Comparison of ENCODE assay signal across 8 cellular contexts in genomic region chr1:46302091-46303037, GRCh38. TPM values are rescaled to one million over a fixed set of nuclear protein-coding genes. Genes with fewer than 3 reads are reported as not detected.
A peak's percentile ranks its signal among the peaks of the same experiment; 100 is the strongest.
DNase-seq lines count a peak whose midpoint lies in the region; ATAC-seq, FAIRE-seq and TF ChIP-seq lines count a peak whose summit lies in the region.

No MANE protein-coding gene starts in this region.

- peak overlapping the region; percentile 98 for H3K18ac ChIP-seq in neuronal stem cell (ENCODE audit: low read length)

- H2BK12ac ChIP-seq in neuronal stem cell (ENCODE audit: low read length) = peak overlapping the region; percentile 16

- ATAC-seq in HG03025 (IDR thresholded peaks at IDR 0.05; ENCODE audit: low FRiP score, unreplicated experiment) = peak; percentile 10

- intact Hi-C loops in tibial artery (cut with DNase I; ENCODE audit: low total_unique reads) = loop anchor here (5.0 kb wide), 1 partner anchor 55 kb away; the partner anchor contains the start of gene RAD54L

- no peak overlapping the region for H4K8ac ChIP-seq in neuronal stem cell (ENCODE audit: low read depth, low read length)

- DNase-seq in SHP77 (lab: John Stamatoyannopoulos, UW) = peak; percentile 13 to 43
- no peak for DNase-seq in SHP77 treated with DMSO at 0.1 percent for 48 hours (lab: John Stamatoyannopoulos, UW)
- peak; percentile 21 for DNase-seq in activated gamma-delta T cell treated with anti-CD3 and anti-CD28 coated beads, Interleukin-2, amount 50 U/mL, for 16 hours (ENCODE audit: low read depth)
- DNase-seq in frontal cortex (ENCODE audit: low spot score in 2 of 2) = peak; percentile 51 to 64
- peak; percentile 63 for DNase-seq in neuronal stem cell (ENCODE audit: low spot score)
- peak; percentile 28 to 79 for DNase-seq in tibial artery

- H3K4me2 ChIP-seq in neuronal stem cell (ENCODE audit: insufficient read depth, low read length, poor library complexity, severe bottlenecking) = peak overlapping the region; percentile 98

- H4K91ac ChIP-seq in neuronal stem cell (ENCODE audit: low read depth, low read length, poor library complexity) = peak overlapping the region; percentile 3

- H3K79me1 ChIP-seq in neuronal stem cell (ENCODE audit: low read depth, low read length) = peaks cover 6% of the 10 kb centered on the region

- peak overlapping the region; percentile 73 for H3K14ac ChIP-seq in neuronal stem cell (ENCODE audit: low read length)

- H3K9me3 ChIP-seq in neuronal stem cell (replicated peaks in 1 of 2; ENCODE audit: control insufficient read depth in 2 of 2, insufficient read depth in 1 of 2, low read depth in 1 of 2, low read length in 2 of 2) (no peaks in the 10 kb centered on the region), tibial artery (no peaks in the 10 kb centered on the region)

- H3K4me1 ChIP-seq in neuronal stem cell (ENCODE audit: control insufficient read depth in 2 of 2, insufficient read depth in 1 of 2, low read depth in 1 of 2, low read length in 2 of 2) (peaks cover 10 to 12% of the 10 kb centered on the region in 2 donors), tibial artery (peaks cover 0 to 66% (median 48%) of the 10 kb centered on the region in 4 donors)

- H3K23ac ChIP-seq in neuronal stem cell (ENCODE audit: low read depth, low read length, poor library complexity) = peak overlapping the region; percentile 98

- TF ChIP-seq CTCF in tibial artery (IDR thresholded peaks at IDR 0.05) = no peak

- H2BK15ac ChIP-seq in neuronal stem cell (ENCODE audit: low read length) = peak overlapping the region; percentile 83

- peak overlapping the region; percentile 86 for H3K27ac ChIP-seq in neuronal stem cell (replicated peaks; ENCODE audit: low read length)
- H3K27ac ChIP-seq in tibial artery = peak overlapping the region; percentile 95 to 97

- no peaks in the 10 kb centered on the region for H3K27me3 ChIP-seq in neuronal stem cell (ENCODE audit: control insufficient read depth in 3 of 3, insufficient read depth in 3 of 3, low read depth in 1 of 3, low read length in 3 of 3)
- no peaks in the 10 kb centered on the region for H3K27me3 ChIP-seq in tibial artery

- H3K4ac ChIP-seq in neuronal stem cell (ENCODE audit: low read length) = peak overlapping the region; percentile 69

- peak overlapping the region; percentile 86 for H2AFZ ChIP-seq in neuronal stem cell (ENCODE audit: low read length)

- peak overlapping the region; percentile 72 for H2BK120ac ChIP-seq in neuronal stem cell (ENCODE audit: low read depth, low read length)

- peak overlapping the region; percentile 44 for H2AK5ac ChIP-seq in neuronal stem cell (ENCODE audit: low read depth, low read length)

- peak overlapping the region; percentile 98 for H2BK5ac ChIP-seq in neuronal stem cell (ENCODE audit: low read length)

- no peak for FAIRE-seq in frontal cortex (lab: Jason Lieb, UNC)

- peaks cover 2 to 29% of the 10 kb centered on the region in 2 donors for H3K36me3 ChIP-seq in neuronal stem cell (replicated peaks in 1 of 2; ENCODE audit: control insufficient read depth in 2 of 2, insufficient read depth in 2 of 2, low read length in 2 of 2)
- H3K36me3 ChIP-seq in tibial artery = peaks cover 2 to 14% (median 8%) of the 10 kb centered on the region in 3 donors

- H3K4me3 ChIP-seq in neuronal stem cell (ENCODE audit: low read length in 2 of 2) (peak overlapping the region; percentile 87 to 93), tibial artery (peak overlapping the region; percentile 77 to 87)

- WGBS in neuronal stem cell (ENCODE audit: extremely low coverage in 2 of 2, insufficient read length in 2 of 2, insufficient replicate concordance in 1 of 2), 2 donors = no CpG with 5 or more reads among the region's 93 CpGs

- H3K9ac ChIP-seq in neuronal stem cell (ENCODE audit: low read depth, low read length, poor library complexity) = peak overlapping the region; percentile 98

TF ChIP-seq in PFSK-1, 5 proteins besides CTCF, POLR2A, EP300 and RAD21:
- TF ChIP-seq TAF1 (IDR thresholded peaks at IDR 0.05; ENCODE audit: borderline replicate concordance, insufficient read depth, low read length) (no peak), POLR2AphosphoS5 (IDR thresholded peaks at IDR 0.05; ENCODE audit: low read depth, low read length) (no peak), FOXP2 (optimal IDR thresholded peaks at IDR 0.05; ENCODE audit: borderline replicate concordance, extremely low read depth, extremely low read length, insufficient read depth) (peak; percentile 45)

RNA-seq across cellular contexts. Expression of gene LRRC41, which starts 1.1 kb away (rescaled TPM):
- polyA plus RNA-seq in PFSK-1 (2012; ENCODE audit: insufficient read length, low read depth) = 61.7 TPM
- total RNA-seq in frontal cortex = 51.0 TPM
- 39.1 TPM for polyA plus RNA-seq in neuronal stem cell (2013, experiment 1 of 2)
- polyA plus RNA-seq in neuronal stem cell (2013, experiment 2 of 2) = 39.3 TPM

RNA-seq across cellular contexts. Expression of gene UQCRH, which starts 1.1 kb away (rescaled TPM):
- polyA plus RNA-seq in PFSK-1 (2012; ENCODE audit: insufficient read length, low read depth) = 258 TPM
- 326 TPM for total RNA-seq in frontal cortex
- polyA plus RNA-seq in neuronal stem cell (2013, experiment 1 of 2) = 600 TPM
- polyA plus RNA-seq in neuronal stem cell (2013, experiment 2 of 2) = 598 TPM

RNA-seq across cellular contexts. Expression of gene NSUN4, which starts 38.2 kb away (rescaled TPM):
- polyA plus RNA-seq in PFSK-1 (2012; ENCODE audit: insufficient read length, low read depth) = 23.7 TPM
- 7.7 TPM for total RNA-seq in frontal cortex
- 11.7 TPM for polyA plus RNA-seq in neuronal stem cell (2013, experiment 1 of 2)
- 12.8 TPM for polyA plus RNA-seq in neuronal stem cell (2013, experiment 2 of 2)

RNA-seq across cellular contexts. Expression of gene RAD54L, which starts 54.8 kb away (rescaled TPM):
- polyA plus RNA-seq in PFSK-1 (2012; ENCODE audit: insufficient read length, low read depth) = 10.8 TPM
- total RNA-seq in frontal cortex = 0.82 TPM
- polyA plus RNA-seq in neuronal stem cell (2013, experiment 1 of 2) = 16.4 TPM
- 16.6 TPM for polyA plus RNA-seq in neuronal stem cell (2013, experiment 2 of 2)
